In the genomic region with DNA sequence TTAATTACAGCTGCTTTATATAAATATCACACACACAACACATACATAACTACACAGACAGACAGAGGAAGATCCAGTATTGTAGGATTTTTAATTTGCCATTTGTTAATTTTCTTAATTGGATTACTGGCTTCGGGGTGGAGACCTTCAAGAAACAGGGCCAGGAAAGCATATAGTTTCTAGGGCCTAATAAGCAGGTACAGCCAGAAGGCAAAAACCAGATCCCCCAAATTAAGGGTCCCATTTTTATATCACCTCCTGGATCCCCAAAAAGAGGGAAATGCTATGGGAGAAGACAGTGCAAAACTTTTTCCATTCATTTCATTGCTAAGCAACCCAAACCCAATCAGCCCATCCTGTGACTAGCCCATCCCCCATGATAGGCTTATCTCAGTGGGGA, we compare ENCODE assay signal across 1 cellular context.
TF ChIP-seq lines count a peak whose summit lies in the region.

No MANE protein-coding gene starts in this region.

TF ChIP-seq in GM23338, 12 proteins besides CTCF, POLR2A, EP300 and RAD21 (continued from another document):
- TF ChIP-seq ZNF114 (CRISPR knock-in tag; IDR thresholded peaks at IDR 0.05): no peak
- TF ChIP-seq, protein P1, sequence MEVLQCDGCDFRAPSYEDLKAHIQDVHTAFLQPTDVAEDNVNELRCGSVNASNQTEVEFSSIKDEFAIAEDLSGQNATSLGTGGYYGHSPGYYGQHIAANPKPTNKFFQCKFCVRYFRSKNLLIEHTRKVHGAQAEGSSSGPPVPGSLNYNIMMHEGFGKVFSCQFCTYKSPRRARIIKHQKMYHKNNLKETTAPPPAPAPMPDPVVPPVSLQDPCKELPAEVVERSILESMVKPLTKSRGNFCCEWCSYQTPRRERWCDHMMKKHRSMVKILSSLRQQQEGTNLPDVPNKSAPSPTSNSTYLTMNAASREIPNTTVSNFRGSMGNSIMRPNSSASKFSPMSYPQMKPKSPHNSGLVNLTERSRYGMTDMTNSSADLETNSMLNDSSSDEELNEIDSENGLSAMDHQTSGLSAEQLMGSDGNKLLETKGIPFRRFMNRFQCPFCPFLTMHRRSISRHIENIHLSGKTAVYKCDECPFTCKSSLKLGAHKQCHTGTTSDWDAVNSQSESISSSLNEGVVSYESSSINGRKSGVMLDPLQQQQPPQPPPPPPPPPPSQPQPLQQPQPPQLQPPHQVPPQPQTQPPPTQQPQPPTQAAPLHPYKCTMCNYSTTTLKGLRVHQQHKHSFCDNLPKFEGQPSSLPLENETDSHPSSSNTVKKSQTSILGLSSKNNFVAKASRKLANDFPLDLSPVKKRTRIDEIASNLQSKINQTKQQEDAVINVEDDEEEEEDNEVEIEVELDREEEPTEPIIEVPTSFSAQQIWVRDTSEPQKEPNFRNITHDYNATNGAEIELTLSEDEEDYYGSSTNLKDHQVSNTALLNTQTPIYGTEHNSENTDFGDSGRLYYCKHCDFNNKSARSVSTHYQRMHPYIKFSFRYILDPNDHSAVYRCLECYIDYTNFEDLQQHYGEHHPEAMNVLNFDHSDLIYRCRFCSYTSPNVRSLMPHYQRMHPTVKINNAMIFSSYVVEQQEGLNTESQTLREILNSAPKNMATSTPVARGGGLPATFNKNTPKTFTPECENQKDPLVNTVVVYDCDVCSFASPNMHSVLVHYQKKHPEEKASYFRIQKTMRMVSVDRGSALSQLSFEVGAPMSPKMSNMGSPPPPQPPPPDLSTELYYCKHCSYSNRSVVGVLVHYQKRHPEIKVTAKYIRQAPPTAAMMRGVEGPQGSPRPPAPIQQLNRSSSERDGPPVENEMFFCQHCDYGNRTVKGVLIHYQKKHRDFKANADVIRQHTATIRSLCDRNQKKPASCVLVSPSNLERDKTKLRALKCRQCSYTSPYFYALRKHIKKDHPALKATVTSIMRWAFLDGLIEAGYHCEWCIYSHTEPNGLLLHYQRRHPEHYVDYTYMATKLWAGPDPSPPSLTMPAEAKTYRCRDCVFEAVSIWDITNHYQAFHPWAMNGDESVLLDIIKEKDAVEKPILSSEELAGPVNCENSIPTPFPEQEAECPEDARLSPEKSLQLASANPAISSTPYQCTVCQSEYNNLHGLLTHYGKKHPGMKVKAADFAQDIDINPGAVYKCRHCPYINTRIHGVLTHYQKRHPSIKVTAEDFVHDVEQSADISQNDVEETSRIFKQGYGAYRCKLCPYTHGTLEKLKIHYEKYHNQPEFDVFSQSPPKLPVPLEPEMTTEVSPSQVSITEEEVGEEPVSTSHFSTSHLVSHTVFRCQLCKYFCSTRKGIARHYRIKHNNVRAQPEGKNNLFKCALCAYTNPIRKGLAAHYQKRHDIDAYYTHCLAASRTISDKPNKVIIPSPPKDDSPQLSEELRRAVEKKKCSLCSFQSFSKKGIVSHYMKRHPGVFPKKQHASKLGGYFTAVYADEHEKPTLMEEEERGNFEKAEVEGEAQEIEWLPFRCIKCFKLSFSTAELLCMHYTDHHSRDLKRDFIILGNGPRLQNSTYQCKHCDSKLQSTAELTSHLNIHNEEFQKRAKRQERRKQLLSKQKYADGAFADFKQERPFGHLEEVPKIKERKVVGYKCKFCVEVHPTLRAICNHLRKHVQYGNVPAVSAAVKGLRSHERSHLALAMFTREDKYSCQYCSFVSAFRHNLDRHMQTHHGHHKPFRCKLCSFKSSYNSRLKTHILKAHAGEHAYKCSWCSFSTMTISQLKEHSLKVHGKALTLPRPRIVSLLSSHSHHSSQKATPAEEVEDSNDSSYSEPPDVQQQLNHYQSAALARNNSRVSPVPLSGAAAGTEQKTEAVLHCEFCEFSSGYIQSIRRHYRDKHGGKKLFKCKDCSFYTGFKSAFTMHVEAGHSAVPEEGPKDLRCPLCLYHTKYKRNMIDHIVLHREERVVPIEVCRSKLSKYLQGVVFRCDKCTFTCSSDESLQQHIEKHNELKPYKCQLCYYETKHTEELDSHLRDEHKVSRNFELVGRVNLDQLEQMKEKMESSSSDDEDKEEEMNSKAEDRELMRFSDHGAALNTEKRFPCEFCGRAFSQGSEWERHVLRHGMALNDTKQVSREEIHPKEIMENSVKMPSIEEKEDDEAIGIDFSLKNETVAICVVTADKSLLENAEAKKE (CRISPR knock-in tag; IDR thresholded peaks at IDR 0.05): no peak
- no peak for TF ChIP-seq REST (IDR thresholded peaks at IDR 0.05; ENCODE audit: unreplicated experiment)
- TF ChIP-seq ZNF331 (CRISPR knock-in tag; IDR thresholded peaks at IDR 0.05; ENCODE audit: low read depth): no peak
